Comparison of ENCODE assay signal across 10 cellular contexts in genomic region chr10:69375307-69376151, GRCh38. TPM values are rescaled to one million over a fixed set of nuclear protein-coding genes. Genes with fewer than 3 reads are reported as not detected.
DNase-seq lines count a peak whose midpoint lies in the region; ATAC-seq and TF ChIP-seq lines count a peak whose summit lies in the region.
"Had no signal": no experiment of that assay in that cellular context is flagged by ENCODE, and none has a peak within 500 bp of the region (broad histone marks: within the 10 kb centered on the region; RNA-seq: fewer than 3 reads in every experiment).

No MANE protein-coding gene starts in this region.

- TF ChIP-seq CTCF in right atrium auricular region (IDR thresholded peaks at IDR 0.05) (no peak), psoas muscle (IDR thresholded peaks at IDR 0.05) (no peak)

- peaks cover 43% of the 10 kb centered on the region for H3K79me2 ChIP-seq in GM23248 (ENCODE audit: insufficient read depth)

- H3K27ac ChIP-seq in GM23248: no peak overlapping the region
- H3K27ac ChIP-seq in right atrium auricular region: peak overlapping the region; percentile 57 to 64
- H3K27ac ChIP-seq in psoas muscle: peak overlapping the region; percentile 78

- intact Hi-C loops in psoas muscle (cut with DNase I): loop anchor here in 1 of 2 donors (5.0 kb wide), 1 partner anchor 58 kb away; no protein-coding TSS in a partner anchor

- H2AFZ ChIP-seq in GM23248: no peak overlapping the region

- H3K9ac ChIP-seq in GM23248: 0 out of 2 replicates have a peak overlapping the region, but pooled peaks have one; percentile 18

- peaks cover 20% of the 10 kb centered on the region for H3K4me1 ChIP-seq in GM23248 (ENCODE audit: insufficient read depth)
- peaks cover 3 to 42% of the 10 kb centered on the region in 2 donors for H3K4me1 ChIP-seq in right atrium auricular region
- peaks cover 50% of the 10 kb centered on the region for H3K4me1 ChIP-seq in psoas muscle

- H3K36me3 ChIP-seq in GM23248 (ENCODE audit: low read depth): peaks cover 31% of the 10 kb centered on the region
- peaks cover 70% of the 10 kb centered on the region for H3K36me3 ChIP-seq in right atrium auricular region
- H3K36me3 ChIP-seq in psoas muscle (ENCODE audit: insufficient read depth in 1 of 2, low read depth in 1 of 2): peaks cover 6 to 69% of the 10 kb centered on the region in 2 donors

- H3K4me3 ChIP-seq in GM23248 (no peak overlapping the region), right atrium auricular region (no peak overlapping the region), psoas muscle (peak overlapping the region; percentile 34)

- WGBS in GM23248 (ENCODE audit: low coverage in 1 of 2, low lambda C conversion rate in 2 of 2, missing lambda C conversion rate in 2 of 2), 2 experiments: 30 to 33% methylated on average over 15 to 19 of the region's 19 CpGs
- 7 to 17% (median 14%) methylated on average over 19 of the region's 19 CpGs for whole genome bisulfite sequencing in psoas muscle, 3 donors

- H3K36me3 Mint-ChIP-seq in activated naive CD8-positive, alpha-beta T cell: peaks cover 9% of the 10 kb centered on the region

- no peak overlapping the region for H3K4me2 ChIP-seq in GM23248 (ENCODE audit: unreplicated experiment)

- H3K27me3 ChIP-seq in GM23248 (replicated peaks; ENCODE audit: insufficient read depth) (no peaks in the 10 kb centered on the region), right atrium auricular region (no peaks in the 10 kb centered on the region), psoas muscle (ENCODE audit: insufficient read depth in 3 of 3, low read length in 2 of 3) (no peaks in the 10 kb centered on the region)

- H3K27me3 Mint-ChIP-seq in activated naive CD8-positive, alpha-beta T cell: no peaks in the 10 kb centered on the region

- peaks cover 26% of the 10 kb centered on the region for H3K4me1 Mint-ChIP-seq in activated naive CD8-positive, alpha-beta T cell (ENCODE audit: low read depth)

- ATAC-seq in psoas muscle (peak; percentile 88 to 97 (median 90)), GM21381 (IDR thresholded peaks at IDR 0.05; ENCODE audit: unreplicated experiment) (no peak)

- H3K27ac Mint-ChIP-seq in activated naive CD8-positive, alpha-beta T cell: peak overlapping the region; percentile 78

- H3K9me3 Mint-ChIP-seq in activated naive CD8-positive, alpha-beta T cell (ENCODE audit: low read depth): no peaks in the 10 kb centered on the region
- H3K9me3 Mint-ChIP-seq: activated T-cell treated with anti-CD3 and anti-CD28 coated beads, Interleukin-2, amount 50 U/mL, for 4 hours had no signal

- H3F3A ChIP-seq in GM23248 (ENCODE audit: insufficient read depth): peaks cover 22% of the 10 kb centered on the region

- H3K4me3 Mint-ChIP-seq in activated naive CD8-positive, alpha-beta T cell: no peak overlapping the region
- H3K4me3 Mint-ChIP-seq: activated T-cell treated with anti-CD3 and anti-CD28 coated beads, Interleukin-2, amount 50 U/mL, for 4 hours had no signal

- H3K9me3 ChIP-seq in GM23248 (ENCODE audit: low read depth) (no peaks in the 10 kb centered on the region), right atrium auricular region (no peaks in the 10 kb centered on the region), psoas muscle (no peaks in the 10 kb centered on the region)

- H3K9me2 ChIP-seq in GM23248 (ENCODE audit: insufficient read depth): no peaks in the 10 kb centered on the region

- DNase-seq in GM23248: peak; percentile 47
- DNase-seq in right atrium auricular region (ENCODE audit: low spot score): no peak
- peak; percentile 43 to 84 for DNase-seq in psoas muscle
- no peak for DNase-seq in H4 (ENCODE audit: low spot score)
- no peak for DNase-seq in stimulated activated CD4-positive, alpha-beta T cell treated with anti-CD3 and anti-CD28 coated beads, Interleukin-4, amount 100 ng/mL, for 24 hours
- DNase-seq in NCI-H1930 (lab: John Stamatoyannopoulos, UW): no peak
- DNase-seq: activated T-cell treated with anti-CD3 and anti-CD28 coated beads, Interleukin-2, amount 50 U/mL, for 4 hours had no signal

- H4K20me1 ChIP-seq in GM23248 (ENCODE audit: insufficient read depth): no peaks in the 10 kb centered on the region

- in situ Hi-C loops in GM23248 (cut with MboI): no loop called here

RNA-seq across cellular contexts. Expression of gene TACR2, which starts 41.2 kb away (rescaled TPM):
- 0.54 TPM in 1 of 2 replicates, not detected in the other for total RNA-seq in GM23248 (2014; rRNA removed; shearing (Covaris generic))
- polyA plus RNA-seq in GM23248 (2016; fragmentation: Nextera tagmentation; extraction: Ambion mirVana) (0.24 and 0.25 TPM in 2 replicates), psoas muscle (under 1 TPM; 0.25 to 0.61 (median 0.31) TPM)
- total RNA-seq in right atrium auricular region (under 1 TPM; 0.24 to 0.41 TPM), psoas muscle (under 1 TPM; 0.21 to 0.46 (median 0.23) TPM)
- total RNA-seq in H4 (2014; rRNA removed; shearing (Covaris generic)): not detected in 2 replicates
- total RNA-seq: osteocyte had no signal

Comparison
In these comparisons a context has a peak if more than half of its experiments do, and no peak if none do; other contexts are left out.
1. DNase-seq: peak in GM23248 (single experiment) and psoas muscle (2 of 2); none in right atrium auricular region (single experiment), H4 (single experiment), stimulated activated CD4-positive, alpha-beta T cell treated with anti-CD3 and anti-CD28 coated beads, Interleukin-4, amount 100 ng/mL, for 24 hours (single experiment) and NCI-H1930 (0 of 2).